Comparison of ENCODE assay signal across 7 cellular contexts in genomic region chr1:9385392-9385791, GRCh38.
DNase-seq lines count a peak whose midpoint lies in the region; ATAC-seq and TF ChIP-seq lines count a peak whose summit lies in the region.
"Not testable (repeated sequence)": the region's sequence is repeated elsewhere in the genome, so short reads cannot be mapped to it uniquely, and the experiment has no call there.

No MANE protein-coding gene starts in this region.

- H3K27me3 ChIP-seq in ascending aorta; hepatocyte; mucosa of rectum (ENCODE audit: control insufficient read depth in 2 of 2, insufficient read depth in 2 of 2, low read length in 2 of 2); psoas muscle (ENCODE audit: insufficient read depth in 3 of 3, low read length in 2 of 3): not testable (repeated sequence)

- not testable (repeated sequence) for H3K36me3 ChIP-seq in HEK293 (ENCODE audit: control insufficient read depth in 2 of 2, insufficient read depth in 1 of 2, low read length in 2 of 2); ascending aorta; hepatocyte (replicated peaks; ENCODE audit: insufficient read depth, low read depth); mucosa of rectum (ENCODE audit: control insufficient read depth in 2 of 2, insufficient read depth in 2 of 2, low read length in 2 of 2); psoas muscle (ENCODE audit: insufficient read depth in 1 of 2, low read depth in 1 of 2)

- not testable (repeated sequence) for H3K27ac ChIP-seq in HEK293 (ENCODE audit: extremely low read depth, low read depth, low read length)
- peak overlapping the region; percentile 88 to 92 for H3K27ac ChIP-seq in ascending aorta
- H3K27ac ChIP-seq in hepatocyte: peak overlapping the region; percentile 57
- peak overlapping the region; percentile 67 to 85 for H3K27ac ChIP-seq in mucosa of rectum (ENCODE audit: low read depth in 2 of 2, low read length in 2 of 2)
- H3K27ac ChIP-seq in psoas muscle: peak overlapping the region; percentile 81
- peak overlapping the region; percentile 100 for H3K27ac ChIP-seq in temporal lobe (ENCODE audit: low read depth, low read length)

- H3K9ac ChIP-seq in mucosa of rectum (ENCODE audit: low read depth in 1 of 2, low read length in 2 of 2): peak overlapping the region; percentile 5 to 41

- peak; percentile 72 for ATAC-seq in esophagus mucosa
- not testable (repeated sequence) for ATAC-seq in psoas muscle

- not testable (repeated sequence) for H3K4me2 ChIP-seq in hepatocyte

- CTCF ChIA-PET in HEK293 (lab: Yijun Ruan, JAX): interaction anchor here (0.5 to 1.1 kb wide), 2 partner anchors 11 to 447 kb away, joined by 3 read pairs; no protein-coding TSS in a partner anchor

- not testable (repeated sequence) for H3K79me2 ChIP-seq in hepatocyte

- POLR2A ChIA-PET in HEK293 (lab: Yijun Ruan, JAX): not testable (repeated sequence)

- not testable (repeated sequence) for DNase-seq in ascending aorta (ENCODE audit: low spot score in 2 of 2); hepatocyte (ENCODE audit: low spot score); psoas muscle

- H2AFZ ChIP-seq in hepatocyte: not testable (repeated sequence)

- not testable (repeated sequence) for H3K9me2 ChIP-seq in hepatocyte (replicated peaks; ENCODE audit: insufficient read depth)

- TF ChIP-seq CTCF in HEK293 (tag by site-specific recombination; IDR thresholded peaks at IDR 0.05); ascending aorta (IDR thresholded peaks at IDR 0.05); hepatocyte (IDR thresholded peaks at IDR 0.05; ENCODE audit: poor library complexity); psoas muscle (IDR thresholded peaks at IDR 0.05): not testable (repeated sequence)

- not testable (repeated sequence) for H3K9me3 ChIP-seq in HEK293 (ENCODE audit: control insufficient read depth, insufficient read depth, low read depth, low read length); ascending aorta; hepatocyte (ENCODE audit: low read depth); mucosa of rectum (ENCODE audit: control insufficient read depth in 2 of 2, low read length in 2 of 2); psoas muscle

- intact Hi-C loops in ascending aorta (cut with DNase I): not testable (repeated sequence)
- intact Hi-C loops in psoas muscle (cut with DNase I): loop anchor here in 1 of 2 donors (5.0 kb wide), 1 partner anchor 42 kb away; no protein-coding TSS in a partner anchor

- not testable (repeated sequence) for H4K20me1 ChIP-seq in hepatocyte (ENCODE audit: insufficient read depth, poor library complexity, severe bottlenecking)

- 92% methylated on average over 10 of the region's 10 CpGs for WGBS in hepatocyte (ENCODE audit: low lambda C conversion rate, missing lambda C conversion rate)
- WGBS in psoas muscle, 3 donors: 92 to 95% (median 95%) methylated on average over 10 of the region's 10 CpGs

- H3K4me1 ChIP-seq in HEK293 (ENCODE audit: control insufficient read depth, insufficient read depth, low read length): not testable (repeated sequence)
- H3K4me1 ChIP-seq in ascending aorta (peaks cover 18 to 38% of the 10 kb centered on the region in 2 donors), hepatocyte (ENCODE audit: insufficient read depth) (peaks cover 23% of the 10 kb centered on the region), mucosa of rectum (ENCODE audit: control insufficient read depth in 2 of 2, insufficient read depth in 2 of 2, low read length in 2 of 2) (peaks cover 8 to 23% of the 10 kb centered on the region in 2 donors), psoas muscle (peaks cover 28% of the 10 kb centered on the region)

- H3K4me3 ChIP-seq in HEK293 (ENCODE audit: low read depth, low read length); ascending aorta; hepatocyte; mucosa of rectum (ENCODE audit: low read length in 2 of 2); psoas muscle: not testable (repeated sequence)

TF ChIP-seq in HEK293, 187 proteins besides CTCF, POLR2A, EP300 and RAD21:
- TF ChIP-seq KLF1 (tag by site-specific recombination; IDR thresholded peaks at IDR 0.05): peak; percentile 97
